In the genomic region with DNA sequence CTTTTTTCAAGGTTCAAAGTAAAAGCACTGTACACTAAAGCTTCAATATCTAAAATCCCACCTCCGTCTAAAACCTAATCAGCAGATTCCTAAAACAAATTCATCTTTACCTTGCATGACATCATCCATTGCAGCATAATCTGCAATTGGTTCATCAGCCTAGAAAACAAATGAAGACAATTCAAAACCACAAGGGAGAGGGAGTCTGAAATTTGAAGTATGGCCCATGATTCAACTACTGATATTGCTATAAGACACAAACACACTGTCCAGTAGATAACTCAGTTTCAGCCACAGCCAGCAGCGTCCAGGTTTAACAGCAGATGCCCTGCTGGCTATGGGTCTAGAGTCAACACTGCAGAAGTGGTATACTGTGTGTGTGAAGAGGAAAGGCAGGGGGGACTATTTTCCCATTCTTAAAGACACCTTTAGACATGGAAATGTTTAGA, we compare ENCODE assay signal across 23 cellular contexts. TPM values are rescaled to one million over a fixed set of nuclear protein-coding genes. Genes with fewer than 3 reads are reported as not detected.
DNase-seq lines count a peak whose midpoint lies in the region; ATAC-seq, FAIRE-seq and TF ChIP-seq lines count a peak whose summit lies in the region.
"Had no signal": no experiment of that assay in that cellular context is flagged by ENCODE, and none has a peak within 500 bp of the region (broad histone marks: within the 10 kb centered on the region; RNA-seq: fewer than 3 reads in every experiment).

No MANE protein-coding gene starts in this region.

- peak overlapping the region; percentile 51 for H3K27ac Mint-ChIP-seq in activated CD8-positive, alpha-beta T cell treated with anti-CD3 and anti-CD28 coated beads for 36 hours
- H3K27ac Mint-ChIP-seq in activated CD8-positive, alpha-beta T cell treated with anti-CD3 and anti-CD28 coated beads, Interleukin-2, amount 10 ng/mL, durations not matched to agents 7 days and 5 days: no peak overlapping the region
- peak overlapping the region; percentile 42 for H3K27ac Mint-ChIP-seq in activated T-helper 17 cell treated with anti-CD3 and anti-CD28 coated beads, Interleukin-2, amount 50 U/mL, for 72 hours
- H3K27ac Mint-ChIP-seq in chondrocyte (ENCODE audit: unreplicated experiment): no peak overlapping the region
- H3K27ac Mint-ChIP-seq: CD4-positive, CD25-positive, alpha-beta regulatory T cell had no signal

- ATAC-seq in activated CD8-positive, alpha-beta T cell treated with anti-CD3 and anti-CD28 coated beads for 36 hours: no peak
- no peak for ATAC-seq in activated CD8-positive, alpha-beta T cell treated with anti-CD3 and anti-CD28 coated beads, Interleukin-2, amount 10 ng/mL, durations not matched to agents 7 days and 5 days
- ATAC-seq in activated T-helper 17 cell treated with anti-CD3 and anti-CD28 coated beads, Interleukin-2, amount 50 U/mL, for 72 hours (replicated peaks): peak; percentile 55

- peaks cover 16 to 21% of the 10 kb centered on the region in 2 experiments for H3K36me3 ChIP-seq in keratinocyte (ENCODE audit: control insufficient read depth in 2 of 2, extremely low read depth in 1 of 2, insufficient read depth in 2 of 2, low read length in 2 of 2)

- peaks cover 45% of the 10 kb centered on the region for H3K36me3 Mint-ChIP-seq in activated CD8-positive, alpha-beta T cell treated with anti-CD3 and anti-CD28 coated beads for 36 hours (ENCODE audit: low read depth)
- H3K36me3 Mint-ChIP-seq in activated CD8-positive, alpha-beta T cell treated with anti-CD3 and anti-CD28 coated beads, Interleukin-2, amount 10 ng/mL, durations not matched to agents 7 days and 5 days (ENCODE audit: low read depth): peaks cover 58% of the 10 kb centered on the region
- peaks cover 100% of the 10 kb centered on the region for H3K36me3 Mint-ChIP-seq in activated T-helper 17 cell treated with anti-CD3 and anti-CD28 coated beads, Interleukin-2, amount 50 U/mL, for 72 hours (ENCODE audit: low read depth)
- H3K36me3 Mint-ChIP-seq in chondrocyte (ENCODE audit: low read depth): peaks cover 44% of the 10 kb centered on the region

- H3K9me3 ChIP-seq in keratinocyte (ENCODE audit: control insufficient read depth, low read depth, low read length): no peaks in the 10 kb centered on the region
- H3K9me3 ChIP-seq: BE2C, HAP-1 had no signal

- no peaks in the 10 kb centered on the region for H3K9me3 Mint-ChIP-seq in activated CD8-positive, alpha-beta T cell treated with anti-CD3 and anti-CD28 coated beads for 36 hours
- H3K9me3 Mint-ChIP-seq in activated CD8-positive, alpha-beta T cell treated with anti-CD3 and anti-CD28 coated beads, Interleukin-2, amount 10 ng/mL, durations not matched to agents 7 days and 5 days (ENCODE audit: insufficient read depth): no peaks in the 10 kb centered on the region
- no peaks in the 10 kb centered on the region for H3K9me3 Mint-ChIP-seq in activated T-helper 17 cell treated with anti-CD3 and anti-CD28 coated beads, Interleukin-2, amount 50 U/mL, for 72 hours
- H3K9me3 Mint-ChIP-seq in chondrocyte (ENCODE audit: low read depth): peaks cover 21% of the 10 kb centered on the region

- no peak for DNase-seq in activated CD8-positive, alpha-beta T cell treated with anti-CD3 and anti-CD28 coated beads for 36 hours
- DNase-seq in activated CD8-positive, alpha-beta T cell treated with anti-CD3 and anti-CD28 coated beads, Interleukin-2, amount 10 ng/mL, durations not matched to agents 7 days and 5 days: no peak
- DNase-seq in HUDEP-2 (lab: John Stamatoyannopoulos, UW; ENCODE audit: unreplicated experiment in 76 of 76) (peak in 41 of 76 experiments; percentile 7 to 71 (median 30)), keratinocyte (ENCODE audit: low read depth, low spot score) (no peak), chondrocyte (ENCODE audit: low spot score) (no peak), RWPE1 (ENCODE audit: low spot score) (no peak)
- no peak for DNase-seq in activated CD4-positive, alpha-beta T cell treated with anti-CD3 and anti-CD28 coated beads for 1 hour
- DNase-seq: BE2C; CD4-positive, CD25-positive, alpha-beta regulatory T cell; DMS153; GF-D8; NCI-H1092 treated with DMSO at 0.1 percent for 48 hours; NCI-H1694; NCI-H2081 treated with DMSO at 0.1 percent for 48 hours; NCI-H510A; NCI-H748 treated with DMSO at 0.1 percent for 48 hours; NK-92 treated with Interleukin-12 subunit alpha and Interleukin-12 subunit beta, amount 100 ng/mL, for 24 hours; Right ventricle myocardium superior had no signal

- H2AFZ ChIP-seq in keratinocyte (ENCODE audit: control insufficient read depth, low read length): no peak overlapping the region

- intact Hi-C loops in activated CD8-positive, alpha-beta T cell treated with anti-CD3 and anti-CD28 coated beads for 36 hours (cut with micrococcal nuclease): no loop called here

- H3K4me3 ChIP-seq in keratinocyte (ENCODE audit: control insufficient read depth in 2 of 3, extremely low read depth in 1 of 3, insufficient read depth in 2 of 3, low read depth in 1 of 3, low read length in 3 of 3): no peak overlapping the region
- H3K4me3 ChIP-seq: HAP-1 had no signal

- CTCF ChIA-PET in activated CD8-positive, alpha-beta T cell treated with anti-CD3 and anti-CD28 coated beads for 36 hours (lab: Charles Lee): interaction anchor here (1.1 kb wide), 1 partner anchor 64 kb away, joined by 3 read pairs; no protein-coding TSS in a partner anchor
- CTCF ChIA-PET in activated CD8-positive, alpha-beta T cell treated with anti-CD3 and anti-CD28 coated beads, Interleukin-2, amount 10 ng/mL, durations not matched to agents 7 days and 5 days (lab: Charles Lee): interaction anchor here (1.6 kb wide), 1 partner anchor 21 kb away, joined by 3 read pairs; no protein-coding TSS in a partner anchor
- CTCF ChIA-PET in RWPE1 (lab: Yijun Ruan, JAX): no interaction called here

- no peak overlapping the region for H3K4me3 Mint-ChIP-seq in activated CD8-positive, alpha-beta T cell treated with anti-CD3 and anti-CD28 coated beads for 36 hours
- H3K4me3 Mint-ChIP-seq in activated CD8-positive, alpha-beta T cell treated with anti-CD3 and anti-CD28 coated beads, Interleukin-2, amount 10 ng/mL, durations not matched to agents 7 days and 5 days: no peak overlapping the region
- H3K4me3 Mint-ChIP-seq in activated T-helper 17 cell treated with anti-CD3 and anti-CD28 coated beads, Interleukin-2, amount 50 U/mL, for 72 hours: no peak overlapping the region
- no peak overlapping the region for H3K4me3 Mint-ChIP-seq in chondrocyte (ENCODE audit: unreplicated experiment)
- H3K4me3 Mint-ChIP-seq: CD4-positive, CD25-positive, alpha-beta regulatory T cell had no signal

- FAIRE-seq in keratinocyte (lab: Jason Lieb, UNC): peak; percentile 9
- FAIRE-seq: HTR-8/SVneo, RCC 7860 had no signal

- no peaks in the 10 kb centered on the region for H3K27me3 ChIP-seq in keratinocyte (ENCODE audit: control insufficient read depth, extremely low read depth, insufficient read depth, low read length)
- H3K27me3 ChIP-seq: BE2C had no signal

- POLR2A ChIA-PET in activated CD8-positive, alpha-beta T cell treated with anti-CD3 and anti-CD28 coated beads for 36 hours (lab: Charles Lee): no interaction called here
- POLR2A ChIA-PET in activated CD8-positive, alpha-beta T cell treated with anti-CD3 and anti-CD28 coated beads, Interleukin-2, amount 10 ng/mL, durations not matched to agents 7 days and 5 days (lab: Charles Lee): no interaction called here
- POLR2A ChIA-PET in RWPE1 (lab: Yijun Ruan, JAX; ENCODE audit: low non-redundant PET): interaction anchor here (0.5 kb wide), 1 partner anchor 1022 kb away, joined by 3 read pairs; no protein-coding TSS in a partner anchor

- dilution Hi-C loops in keratinocyte (cut with MboI; ENCODE audit: extremely low pct_ligation_motif_present, low sequenced_read_pairs): no loop called here

- TF ChIP-seq CTCF in activated CD8-positive, alpha-beta T cell treated with anti-CD3 and anti-CD28 coated beads for 36 hours (IDR thresholded peaks at IDR 0.05): no peak
- TF ChIP-seq CTCF in keratinocyte (optimal IDR thresholded peaks at IDR 0.05 in 1 of 3, IDR thresholded peaks at IDR 0.05 in 1 of 3, conservative IDR thresholded peaks at IDR 0.05 in 1 of 3; ENCODE audit: extremely low read depth in 1 of 3, insufficient read depth in 2 of 3, low read length in 3 of 3): no peak
- no peak for TF ChIP-seq CTCF in chondrocyte (IDR thresholded peaks at IDR 0.05)
- no peak for TF ChIP-seq CTCF in RWPE1 (conservative IDR thresholded peaks at IDR 0.05; ENCODE audit: low read depth)

- H3K4me1 ChIP-seq in keratinocyte (ENCODE audit: control insufficient read depth, extremely low read depth, insufficient read depth, low read length): peaks cover 5% of the 10 kb centered on the region
- H3K4me1 ChIP-seq: BE2C, HAP-1 had no signal

- H3K9ac ChIP-seq in keratinocyte (ENCODE audit: control insufficient read depth, extremely low read depth, insufficient read depth, low read length): no peak overlapping the region

- H3K27me3 Mint-ChIP-seq in activated CD8-positive, alpha-beta T cell treated with anti-CD3 and anti-CD28 coated beads for 36 hours: no peaks in the 10 kb centered on the region
- H3K27me3 Mint-ChIP-seq in activated CD8-positive, alpha-beta T cell treated with anti-CD3 and anti-CD28 coated beads, Interleukin-2, amount 10 ng/mL, durations not matched to agents 7 days and 5 days (ENCODE audit: low read depth): no peaks in the 10 kb centered on the region
- no peaks in the 10 kb centered on the region for H3K27me3 Mint-ChIP-seq in activated T-helper 17 cell treated with anti-CD3 and anti-CD28 coated beads, Interleukin-2, amount 50 U/mL, for 72 hours
- H3K27me3 Mint-ChIP-seq in chondrocyte (ENCODE audit: low read depth): no peaks in the 10 kb centered on the region
- H3K27me3 Mint-ChIP-seq: CD4-positive, CD25-positive, alpha-beta regulatory T cell had no signal

- H3K4me1 Mint-ChIP-seq in activated CD8-positive, alpha-beta T cell treated with anti-CD3 and anti-CD28 coated beads for 36 hours (ENCODE audit: low read depth): no peaks in the 10 kb centered on the region
- H3K4me1 Mint-ChIP-seq in activated CD8-positive, alpha-beta T cell treated with anti-CD3 and anti-CD28 coated beads, Interleukin-2, amount 10 ng/mL, durations not matched to agents 7 days and 5 days (ENCODE audit: low read depth): no peaks in the 10 kb centered on the region
- peaks cover 4% of the 10 kb centered on the region for H3K4me1 Mint-ChIP-seq in activated T-helper 17 cell treated with anti-CD3 and anti-CD28 coated beads, Interleukin-2, amount 50 U/mL, for 72 hours
- peaks cover 4% of the 10 kb centered on the region for H3K4me1 Mint-ChIP-seq in chondrocyte (ENCODE audit: low read depth)

- no peaks in the 10 kb centered on the region for H4K20me1 ChIP-seq in keratinocyte (ENCODE audit: control insufficient read depth, extremely low read depth, insufficient read depth, low read length)

- no peaks in the 10 kb centered on the region for H3K79me2 ChIP-seq in keratinocyte (ENCODE audit: control insufficient read depth, insufficient read depth, low read length)

- H3K4me2 ChIP-seq in keratinocyte (ENCODE audit: control insufficient read depth, extremely low read depth, insufficient read depth, low read depth, low read length): no peak overlapping the region

- H3K27ac ChIP-seq in keratinocyte (ENCODE audit: control insufficient read depth, insufficient read depth, low read length) (no peak overlapping the region), RWPE1 (no peak overlapping the region)
- H3K27ac ChIP-seq: 22Rv1 had no signal

- no peaks in the 10 kb centered on the region for H3K9me1 ChIP-seq in keratinocyte (ENCODE audit: control insufficient read depth, extremely low read depth, insufficient read depth, low read length)

RNA-seq across cellular contexts. Expression of a gene that starts 17.9 kb away (rescaled TPM):
- 1 to 10 TPM; 1.3 to 1.6 TPM for total RNA-seq in activated CD8-positive, alpha-beta T cell treated with anti-CD3 and anti-CD28 coated beads for 36 hours
- under 1 TPM in 1 of 2 experiments, not detected in 1; 0.13 TPM for total RNA-seq in activated CD8-positive, alpha-beta T cell treated with anti-CD3 and anti-CD28 coated beads, Interleukin-2, amount 10 ng/mL, durations not matched to agents 7 days and 5 days
- 1 to 10 TPM in 1 of 2 donors, under 1 TPM in 1; 0.45 to 6.0 TPM for total RNA-seq in activated T-helper 17 cell treated with anti-CD3 and anti-CD28 coated beads, Interleukin-2, amount 50 U/mL, for 72 hours
- polyA plus RNA-seq in keratinocyte: 0.95 to 1.6 TPM (median 1.1 TPM) in 3 replicates
- 2.8 TPM for polyA plus RNA-seq in keratinocyte (2011; ENCODE audit: low read depth)
- polyA plus RNA-seq in keratinocyte (2011; cell fraction: cytosol; rRNA removed): 1.5 TPM in 2 replicates
- 1.4 and 1.9 TPM in 2 replicates for polyA plus RNA-seq in keratinocyte (2011; cell fraction: nucleus; rRNA removed)
- polyA plus RNA-seq in keratinocyte (2012; ENCODE audit: low replicate concordance): 1.1 and 4.3 TPM in 2 replicates
- polyA minus RNA-seq in keratinocyte: 1.9 to 3.3 TPM (median 2.1 TPM) in 3 replicates
- polyA minus RNA-seq in keratinocyte (2011; cell fraction: cytosol; rRNA and poly(A)+ RNA removed): 2.7 TPM
- polyA minus RNA-seq in keratinocyte (2011; cell fraction: nucleus; rRNA and poly(A)+ RNA removed): 0.74 and 1.2 TPM in 2 replicates
- total RNA-seq in chondrocyte: 1.1 to 2.2 TPM (median 1.8 TPM) in 3 replicates
- polyA plus RNA-seq: CD4-positive, CD25-positive, alpha-beta regulatory T cell had no signal

Comparison
In these comparisons a context has a peak if more than half of its experiments do, and no peak if none do; other contexts are left out.
1. H3K27ac Mint-ChIP-seq: peak in activated CD8-positive, alpha-beta T cell treated with anti-CD3 and anti-CD28 coated beads for 36 hours (single experiment) and activated T-helper 17 cell treated with anti-CD3 and anti-CD28 coated beads, Interleukin-2, amount 50 U/mL, for 72 hours (single experiment); none in activated CD8-positive, alpha-beta T cell treated with anti-CD3 and anti-CD28 coated beads, Interleukin-2, amount 10 ng/mL, durations not matched to agents 7 days and 5 days (single experiment) and chondrocyte (single experiment).
2. DNase-seq: peak in HUDEP-2 (41 of 76); none in activated CD8-positive, alpha-beta T cell treated with anti-CD3 and anti-CD28 coated beads for 36 hours (single experiment), activated CD8-positive, alpha-beta T cell treated with anti-CD3 and anti-CD28 coated beads, Interleukin-2, amount 10 ng/mL, durations not matched to agents 7 days and 5 days (single experiment), keratinocyte (single experiment), chondrocyte (single experiment), activated CD4-positive, alpha-beta T cell treated with anti-CD3 and anti-CD28 coated beads for 1 hour (single experiment) and RWPE1 (single experiment).